1 cellular context compared by ENCODE assay signal in genomic region chr1:28296401-28297220, GRCh38.
A peak's percentile ranks its signal among the peaks of the same experiment; 100 is the strongest.
TF ChIP-seq lines count a peak whose summit lies in the region.

No MANE protein-coding gene starts in this region.

TF ChIP-seq in HepG2, 621 proteins besides CTCF, POLR2A, EP300 and RAD21 (continued from another document):
- TF ChIP-seq MAFG (CRISPR knock-in tag; IDR thresholded peaks at IDR 0.05) = no peak
- peak; percentile 71; the same call in 1 of the 2 replicates for TF ChIP-seq ZBTB21 (CRISPR knock-in tag; IDR thresholded peaks at IDR 0.05)
- 0 out of 2 replicates have a peak, but pooled peaks have one; percentile 42 for TF ChIP-seq ZNF564 (CRISPR knock-in tag; IDR thresholded peaks at IDR 0.05)
- TF ChIP-seq ZNF10 (CRISPR knock-in tag; IDR thresholded peaks at IDR 0.05; ENCODE audit: borderline replicate concordance, low read depth) = no peak
- peak; percentile 67; the same call in 1 of the 2 replicates for TF ChIP-seq MAFF (IDR thresholded peaks at IDR 0.05; ENCODE audit: low read depth, low read length)
- TF ChIP-seq SNRNP70 (IDR thresholded peaks at IDR 0.05; ENCODE audit: low read depth, low read length) = no peak
- no peak for TF ChIP-seq ZNF709 (CRISPR knock-in tag; IDR thresholded peaks at IDR 0.05)
- TF ChIP-seq ZNF260 (CRISPR knock-in tag; IDR thresholded peaks at IDR 0.05; ENCODE audit: borderline replicate concordance, low read depth) = no peak
- peak; percentile 94 for TF ChIP-seq SKI (IDR thresholded peaks at IDR 0.05; ENCODE audit: partially characterized antibody)
- TF ChIP-seq GMEB1 (CRISPR knock-in tag; IDR thresholded peaks at IDR 0.05; ENCODE audit: borderline replicate concordance) = no peak
- TF ChIP-seq ATF7 (IDR thresholded peaks at IDR 0.05) = no peak
- peak; percentile 51; the same call in 1 of the 2 replicates for TF ChIP-seq ATF7 (CRISPR knock-in tag; IDR thresholded peaks at IDR 0.05)
- TF ChIP-seq ZNF674 (CRISPR knock-in tag; IDR thresholded peaks at IDR 0.05; ENCODE audit: low read depth) = no peak
- TF ChIP-seq, protein P1, sequence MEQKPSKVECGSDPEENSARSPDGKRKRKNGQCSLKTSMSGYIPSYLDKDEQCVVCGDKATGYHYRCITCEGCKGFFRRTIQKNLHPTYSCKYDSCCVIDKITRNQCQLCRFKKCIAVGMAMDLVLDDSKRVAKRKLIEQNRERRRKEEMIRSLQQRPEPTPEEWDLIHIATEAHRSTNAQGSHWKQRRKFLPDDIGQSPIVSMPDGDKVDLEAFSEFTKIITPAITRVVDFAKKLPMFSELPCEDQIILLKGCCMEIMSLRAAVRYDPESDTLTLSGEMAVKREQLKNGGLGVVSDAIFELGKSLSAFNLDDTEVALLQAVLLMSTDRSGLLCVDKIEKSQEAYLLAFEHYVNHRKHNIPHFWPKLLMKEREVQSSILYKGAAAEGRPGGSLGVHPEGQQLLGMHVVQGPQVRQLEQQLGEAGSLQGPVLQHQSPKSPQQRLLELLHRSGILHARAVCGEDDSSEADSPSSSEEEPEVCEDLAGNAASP (CRISPR knock-in tag; IDR thresholded peaks at IDR 0.05; ENCODE audit: borderline replicate concordance) = peak; percentile 67; the same call in 1 of the 2 replicates
- peak; percentile 70 for TF ChIP-seq NCOA2 (CRISPR knock-in tag; IDR thresholded peaks at IDR 0.05)
- TF ChIP-seq ZNF782 (CRISPR knock-in tag; IDR thresholded peaks at IDR 0.05; ENCODE audit: borderline replicate concordance) = no peak
- TF ChIP-seq SATB2 (CRISPR knock-in tag; IDR thresholded peaks at IDR 0.05) = no peak
- no peak for TF ChIP-seq NONO (IDR thresholded peaks at IDR 0.05)
- no peak; the same call in none of the 2 replicates for TF ChIP-seq NONO (CRISPR knock-in tag; conservative IDR thresholded peaks at IDR 0.05)
- peak; percentile 91 for TF ChIP-seq PAXIP1 (CRISPR knock-in tag; conservative IDR thresholded peaks at IDR 0.05)
- 0 out of 2 replicates have a peak, but pooled peaks have one; percentile 60 for TF ChIP-seq AKAP8 (CRISPR knock-in tag; IDR thresholded peaks at IDR 0.05)
- TF ChIP-seq RAD51 (IDR thresholded peaks at IDR 0.05; ENCODE audit: borderline replicate concordance) = peak; percentile 96
- peak; percentile 62; the same call in 1 of the 2 replicates for TF ChIP-seq MYC (CRISPR knock-in tag; IDR thresholded peaks at IDR 0.05; ENCODE audit: borderline replicate concordance)
- TF ChIP-seq ZBTB7B (CRISPR knock-in tag; IDR thresholded peaks at IDR 0.05) = no peak
- TF ChIP-seq DNMT3B (CRISPR knock-in tag; conservative IDR thresholded peaks at IDR 0.05) = 0 out of 2 replicates have a peak, but pooled peaks have one; percentile 28
- TF ChIP-seq REPIN1 (CRISPR knock-in tag; IDR thresholded peaks at IDR 0.05; ENCODE audit: borderline replicate concordance, low read depth) = peak; percentile 81
- TF ChIP-seq ZNF382 (CRISPR knock-in tag; IDR thresholded peaks at IDR 0.05; ENCODE audit: borderline replicate concordance) = no peak
- no peak for TF ChIP-seq PCBP2 (optimal IDR thresholded peaks at IDR 0.05; ENCODE audit: low read depth, low read length, poor library complexity, severe bottlenecking)
- no peak for TF ChIP-seq HNRNPL (IDR thresholded peaks at IDR 0.05; ENCODE audit: low read depth, low read length)
- TF ChIP-seq HNRNPK (IDR thresholded peaks at IDR 0.05; ENCODE audit: low read depth, low read length, poor library complexity, severe bottlenecking) = no peak
- TF ChIP-seq ZKSCAN1 (IDR thresholded peaks at IDR 0.05; ENCODE audit: low read length) = peak; percentile 83; the same call in 1 of the 2 replicates
- TF ChIP-seq ZNF512B (CRISPR knock-in tag; IDR thresholded peaks at IDR 0.05; ENCODE audit: borderline replicate concordance) = peak; percentile 56; the same call in 1 of the 2 replicates
- TF ChIP-seq, protein P2, sequence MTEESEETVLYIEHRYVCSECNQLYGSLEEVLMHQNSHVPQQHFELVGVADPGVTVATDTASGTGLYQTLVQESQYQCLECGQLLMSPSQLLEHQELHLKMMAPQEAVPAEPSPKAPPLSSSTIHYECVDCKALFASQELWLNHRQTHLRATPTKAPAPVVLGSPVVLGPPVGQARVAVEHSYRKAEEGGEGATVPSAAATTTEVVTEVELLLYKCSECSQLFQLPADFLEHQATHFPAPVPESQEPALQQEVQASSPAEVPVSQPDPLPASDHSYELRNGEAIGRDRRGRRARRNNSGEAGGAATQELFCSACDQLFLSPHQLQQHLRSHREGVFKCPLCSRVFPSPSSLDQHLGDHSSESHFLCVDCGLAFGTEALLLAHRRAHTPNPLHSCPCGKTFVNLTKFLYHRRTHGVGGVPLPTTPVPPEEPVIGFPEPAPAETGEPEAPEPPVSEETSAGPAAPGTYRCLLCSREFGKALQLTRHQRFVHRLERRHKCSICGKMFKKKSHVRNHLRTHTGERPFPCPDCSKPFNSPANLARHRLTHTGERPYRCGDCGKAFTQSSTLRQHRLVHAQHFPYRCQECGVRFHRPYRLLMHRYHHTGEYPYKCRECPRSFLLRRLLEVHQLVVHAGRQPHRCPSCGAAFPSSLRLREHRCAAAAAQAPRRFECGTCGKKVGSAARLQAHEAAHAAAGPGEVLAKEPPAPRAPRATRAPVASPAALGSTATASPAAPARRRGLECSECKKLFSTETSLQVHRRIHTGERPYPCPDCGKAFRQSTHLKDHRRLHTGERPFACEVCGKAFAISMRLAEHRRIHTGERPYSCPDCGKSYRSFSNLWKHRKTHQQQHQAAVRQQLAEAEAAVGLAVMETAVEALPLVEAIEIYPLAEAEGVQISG (CRISPR knock-in tag; IDR thresholded peaks at IDR 0.05) = peak; percentile 24; the same call in 1 of the 2 replicates
TF ChIP-seq in HepG2: peak in this region for 190.
